Comparison of ENCODE assay signal across 8 cellular contexts in the genomic region with DNA sequence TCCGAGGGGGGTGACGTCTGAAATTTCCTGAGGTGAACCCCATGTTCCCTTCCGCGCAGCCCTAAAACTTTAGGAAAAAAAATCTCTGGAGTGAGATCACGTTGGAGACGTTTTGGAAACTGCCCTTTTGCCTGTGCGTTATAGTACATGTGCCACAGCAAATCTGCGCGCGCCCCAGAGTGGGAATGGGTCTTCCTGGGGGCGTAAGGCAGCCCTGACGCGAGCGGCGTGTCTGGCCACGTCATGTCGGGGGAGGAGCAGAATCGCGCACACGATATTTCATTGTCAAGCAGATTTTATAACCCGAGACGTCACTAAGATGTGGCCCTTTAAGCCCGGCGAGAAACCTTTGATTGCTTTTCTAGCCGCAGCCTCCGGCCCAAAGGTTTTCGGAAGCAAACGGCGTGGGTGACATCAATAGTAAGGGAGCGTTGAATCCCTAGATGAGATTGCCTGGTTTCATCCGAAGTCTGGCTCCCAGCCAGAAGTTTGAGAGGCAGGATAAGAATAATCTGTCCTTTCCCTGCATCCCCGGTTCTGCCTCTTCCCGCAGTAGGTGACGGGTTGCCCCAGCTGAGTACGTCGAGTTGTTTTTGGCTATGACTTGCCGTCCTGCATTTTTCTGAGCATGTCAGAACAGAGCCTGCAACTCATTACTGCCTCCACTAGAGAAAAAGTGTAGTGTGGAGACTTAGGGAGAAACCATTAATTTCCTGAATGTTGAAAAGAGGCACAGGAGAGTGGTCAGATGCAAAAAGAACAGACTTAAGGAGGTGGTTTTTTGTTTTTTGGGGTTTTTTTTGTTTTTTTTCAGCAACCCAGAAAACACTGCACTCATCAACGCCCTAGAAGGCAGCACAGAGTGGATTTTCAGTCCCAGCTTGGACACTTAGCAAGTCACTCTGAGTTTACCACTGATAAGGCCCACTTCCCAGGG. TPM values are rescaled to one million over a fixed set of nuclear protein-coding genes. Genes with fewer than 3 reads are reported as not detected.
A peak's percentile ranks its signal among the peaks of the same experiment; 100 is the strongest.
DNase-seq lines count a peak whose midpoint lies in the region; ATAC-seq and TF ChIP-seq lines count a peak whose summit lies in the region.

No MANE protein-coding gene starts in this region.

- H3K9me3 ChIP-seq in stomach smooth muscle (ENCODE audit: control insufficient read depth in 2 of 2, low read length in 2 of 2): no peaks in the 10 kb centered on the region

- H3K27me3 ChIP-seq in GM23338 (ENCODE audit: insufficient read depth): no peaks in the 10 kb centered on the region; the same call in 1 of the 2 replicates
- no peaks in the 10 kb centered on the region for H3K27me3 ChIP-seq in stomach smooth muscle (ENCODE audit: control insufficient read depth in 1 of 2, insufficient read depth in 2 of 2, low read length in 2 of 2)

- H3K4me1 ChIP-seq in GM23338 (ENCODE audit: insufficient read depth) (peaks cover 16% of the 10 kb centered on the region), stomach smooth muscle (ENCODE audit: control insufficient read depth, insufficient read depth, low read length) (peaks cover 36% of the 10 kb centered on the region)

- peaks cover 3% of the 10 kb centered on the region; the same call in 1 of the 3 replicates for H3K9me3 Mint-ChIP-seq in GM23338
- no peaks in the 10 kb centered on the region for H3K9me3 Mint-ChIP-seq in activated T-helper 2 cell treated with anti-CD3 and anti-CD28 coated beads, Interferon-gamma antibody, Interleukin-2, Interleukin-4, amounts not matched to agents 10 μg/mL and 5 μg/mL and 100 μg/mL, durations not matched to agents 14 hours and 24 hours and 36 hours
- H3K9me3 Mint-ChIP-seq in neural crest cell: no peaks in the 10 kb centered on the region

- peak overlapping the region; percentile 96 to 100 for H3K9ac ChIP-seq in stomach smooth muscle (ENCODE audit: low read length in 2 of 2)

- H3K9me2 ChIP-seq in GM23338 (ENCODE audit: insufficient read depth): no peaks in the 10 kb centered on the region; the same call in 1 of the 2 replicates

- TF ChIP-seq CTCF in GM23338 (conservative IDR thresholded peaks at IDR 0.05; ENCODE audit: low read depth in 2 of 2) (no peak), fibroblast of villous mesenchyme (IDR thresholded peaks at IDR 0.05; ENCODE audit: insufficient read depth, low read depth, low read length) (peak; percentile 23), neural crest cell (conservative IDR thresholded peaks at IDR 0.05) (peak; percentile 43)

- H3K4me1 Mint-ChIP-seq in GM23338 (peaks cover 23% of the 10 kb centered on the region), neural crest cell (peaks cover 53% of the 10 kb centered on the region)
- H3K4me1 Mint-ChIP-seq in activated T-helper 2 cell treated with anti-CD3 and anti-CD28 coated beads, Interferon-gamma antibody, Interleukin-2, Interleukin-4, amounts not matched to agents 10 μg/mL and 5 μg/mL and 100 μg/mL, durations not matched to agents 14 hours and 24 hours and 36 hours (ENCODE audit: low read depth): peaks cover 50% of the 10 kb centered on the region

- peak; percentile 95 for DNase-seq in ELF-1 (ENCODE audit: low read depth, low spot score)
- peak; percentile 95 for DNase-seq in GM23338 (ENCODE audit: low spot score)
- DNase-seq in LHCN-M2 (ENCODE audit: low read depth): peak; percentile 91
- DNase-seq in RKO (ENCODE audit: low spot score): peak; percentile 95
- DNase-seq in activated T-helper 2 cell treated with anti-CD3 and anti-CD28 coated beads, Interferon-gamma antibody, Interleukin-2, Interleukin-4, amounts not matched to agents 10 μg/mL and 5 μg/mL and 100 μg/mL, durations not matched to agents 14 hours and 24 hours and 36 hours (ENCODE audit: low spot score): peak; percentile 90
- peak; percentile 99 for DNase-seq in fibroblast of villous mesenchyme (ENCODE audit: low read depth)
- DNase-seq in neural crest cell (ENCODE audit: low read depth, low spot score): no peak

- peak; percentile 70 for ATAC-seq in GM23338

- H3K27ac Mint-ChIP-seq in GM23338: peak overlapping the region; percentile 100
- H3K27ac Mint-ChIP-seq in activated T-helper 2 cell treated with anti-CD3 and anti-CD28 coated beads, Interferon-gamma antibody, Interleukin-2, Interleukin-4, amounts not matched to agents 10 μg/mL and 5 μg/mL and 100 μg/mL, durations not matched to agents 14 hours and 24 hours and 36 hours: peak overlapping the region; percentile 95
- peak overlapping the region; percentile 100 for H3K27ac Mint-ChIP-seq in neural crest cell (ENCODE audit: unreplicated experiment)

- H3K4me3 ChIP-seq in GM23338 (peak overlapping the region; percentile 64), fibroblast of villous mesenchyme (ENCODE audit: low read depth, low read length) (peak overlapping the region; percentile 83), stomach smooth muscle (ENCODE audit: low read length in 2 of 2) (peak overlapping the region; percentile 93 to 98)

- H2AFZ ChIP-seq in GM23338: peak overlapping the region; percentile 53; the same call in 1 of the 2 replicates

- H3K27me3 Mint-ChIP-seq in GM23338 (ENCODE audit: insufficient read depth, low read depth, poor library complexity) (peaks cover 27% of the 10 kb centered on the region), neural crest cell (ENCODE audit: low read depth) (no peaks in the 10 kb centered on the region)
- no peaks in the 10 kb centered on the region for H3K27me3 Mint-ChIP-seq in activated T-helper 2 cell treated with anti-CD3 and anti-CD28 coated beads, Interferon-gamma antibody, Interleukin-2, Interleukin-4, amounts not matched to agents 10 μg/mL and 5 μg/mL and 100 μg/mL, durations not matched to agents 14 hours and 24 hours and 36 hours (ENCODE audit: low read depth)

- no peaks in the 10 kb centered on the region for H4K20me1 ChIP-seq in GM23338 (replicated peaks; ENCODE audit: insufficient read depth)

- H3K4me3 Mint-ChIP-seq in GM23338 (peak overlapping the region; percentile 87), neural crest cell (peak overlapping the region; percentile 90)
- H3K4me3 Mint-ChIP-seq in activated T-helper 2 cell treated with anti-CD3 and anti-CD28 coated beads, Interferon-gamma antibody, Interleukin-2, Interleukin-4, amounts not matched to agents 10 μg/mL and 5 μg/mL and 100 μg/mL, durations not matched to agents 14 hours and 24 hours and 36 hours (ENCODE audit: low read depth): peak overlapping the region; percentile 93

- H3K36me3 Mint-ChIP-seq in GM23338 (ENCODE audit: low read depth): peaks cover 4% of the 10 kb centered on the region; the same call in 1 of the 3 replicates
- H3K36me3 Mint-ChIP-seq in activated T-helper 2 cell treated with anti-CD3 and anti-CD28 coated beads, Interferon-gamma antibody, Interleukin-2, Interleukin-4, amounts not matched to agents 10 μg/mL and 5 μg/mL and 100 μg/mL, durations not matched to agents 14 hours and 24 hours and 36 hours (ENCODE audit: low read depth): peaks cover 12% of the 10 kb centered on the region
- no peaks in the 10 kb centered on the region for H3K36me3 Mint-ChIP-seq in neural crest cell (ENCODE audit: low read depth)

- no peaks in the 10 kb centered on the region; the same call in 1 of the 2 replicates for H3K79me2 ChIP-seq in GM23338 (replicated peaks; ENCODE audit: insufficient read depth)

- H3K4me2 ChIP-seq in GM23338: peak overlapping the region; percentile 84

- peaks cover 10% of the 10 kb centered on the region for H3F3A ChIP-seq in GM23338 (replicated peaks; ENCODE audit: low read depth)

- peak overlapping the region; percentile 89 for H3K27ac ChIP-seq in GM23338 (ENCODE audit: low read depth)
- peak overlapping the region; percentile 99 for H3K27ac ChIP-seq in stomach smooth muscle (ENCODE audit: low read length)

- intact Hi-C loops in activated T-helper 2 cell treated with anti-CD3 and anti-CD28 coated beads, Interferon-gamma antibody, Interleukin-2, Interleukin-4, amounts not matched to agents 10 μg/mL and 5 μg/mL and 100 μg/mL, durations not matched to agents 14 hours and 24 hours and 36 hours (cut with micrococcal nuclease): loop anchor here (1.0 to 2.0 kb wide), 3 partner anchors 18 to 379 kb away; a partner anchor contains a TSS

- no peaks in the 10 kb centered on the region for H3K36me3 ChIP-seq in GM23338 (ENCODE audit: insufficient read depth)
- H3K36me3 ChIP-seq in stomach smooth muscle (ENCODE audit: control insufficient read depth in 2 of 2, insufficient read depth in 2 of 2, low read length in 2 of 2): no peaks in the 10 kb centered on the region

RNA-seq across cellular contexts. Expression of a gene that starts 0.8 kb away (rescaled TPM):
- total RNA-seq in GM23338 (2014; rRNA removed; shearing (Covaris generic)): 8.1 and 11.2 TPM in 2 replicates
- polyA plus RNA-seq in GM23338 (2016; fragmentation: Nextera tagmentation; extraction: Ambion mirVana): 22.2 and 25.0 TPM in 2 replicates
- total RNA-seq in LHCN-M2 (2014; rRNA removed) (8.0 and 9.1 TPM in 2 replicates), fibroblast of villous mesenchyme (6.4 and 8.2 TPM in 2 replicates), neural crest cell (33.8 and 37.0 TPM in 2 replicates)
- 65.2 TPM for polyA plus RNA-seq in LHCN-M2 (2012)
- total RNA-seq in activated T-helper 2 cell treated with anti-CD3 and anti-CD28 coated beads, Interferon-gamma antibody, Interleukin-2, Interleukin-4, amounts not matched to agents 10 μg/mL and 5 μg/mL and 100 μg/mL, durations not matched to agents 14 hours and 24 hours and 36 hours: 44.7 and 44.8 TPM in 2 replicates

RNA-seq across cellular contexts. Expression of a gene that starts 18.6 kb away (rescaled TPM):
- 29.6 and 31.8 TPM in 2 replicates for total RNA-seq in GM23338 (2014; rRNA removed; shearing (Covaris generic))
- 6.5 and 7.0 TPM in 2 replicates for polyA plus RNA-seq in GM23338 (2016; fragmentation: Nextera tagmentation; extraction: Ambion mirVana)
- 94.5 and 141 TPM in 2 replicates for total RNA-seq in LHCN-M2 (2014; rRNA removed)
- polyA plus RNA-seq in LHCN-M2 (2012): 60.8 TPM
- total RNA-seq in activated T-helper 2 cell treated with anti-CD3 and anti-CD28 coated beads, Interferon-gamma antibody, Interleukin-2, Interleukin-4, amounts not matched to agents 10 μg/mL and 5 μg/mL and 100 μg/mL, durations not matched to agents 14 hours and 24 hours and 36 hours: 23.6 and 25.3 TPM in 2 replicates
- total RNA-seq in fibroblast of villous mesenchyme: 52.2 and 54.1 TPM in 2 replicates
- 17.1 and 18.5 TPM in 2 replicates for total RNA-seq in neural crest cell

RNA-seq across cellular contexts. Expression of a gene that starts 24.3 kb away (rescaled TPM):
- 28.7 and 29.0 TPM in 2 replicates for total RNA-seq in GM23338 (2014; rRNA removed; shearing (Covaris generic))
- 11.0 and 13.2 TPM in 2 replicates for polyA plus RNA-seq in GM23338 (2016; fragmentation: Nextera tagmentation; extraction: Ambion mirVana)
- total RNA-seq in LHCN-M2 (2014; rRNA removed) (21.6 and 24.5 TPM in 2 replicates), fibroblast of villous mesenchyme (26.7 and 28.9 TPM in 2 replicates), neural crest cell (63.3 and 65.1 TPM in 2 replicates)
- polyA plus RNA-seq in LHCN-M2 (2012): 19.5 TPM
- total RNA-seq in activated T-helper 2 cell treated with anti-CD3 and anti-CD28 coated beads, Interferon-gamma antibody, Interleukin-2, Interleukin-4, amounts not matched to agents 10 μg/mL and 5 μg/mL and 100 μg/mL, durations not matched to agents 14 hours and 24 hours and 36 hours: 30.4 and 30.6 TPM in 2 replicates

RNA-seq across cellular contexts. Expression of a gene that starts 33.2 kb away (rescaled TPM):
- total RNA-seq in GM23338 (2014; rRNA removed; shearing (Covaris generic)): 196 and 211 TPM in 2 replicates
- polyA plus RNA-seq in GM23338 (2016; fragmentation: Nextera tagmentation; extraction: Ambion mirVana): 108 and 117 TPM in 2 replicates
- 325 and 337 TPM in 2 replicates for total RNA-seq in LHCN-M2 (2014; rRNA removed)
- 407 TPM for polyA plus RNA-seq in LHCN-M2 (2012)
- 55.4 and 56.1 TPM in 2 replicates for total RNA-seq in activated T-helper 2 cell treated with anti-CD3 and anti-CD28 coated beads, Interferon-gamma antibody, Interleukin-2, Interleukin-4, amounts not matched to agents 10 μg/mL and 5 μg/mL and 100 μg/mL, durations not matched to agents 14 hours and 24 hours and 36 hours
- 255 and 330 TPM in 2 replicates for total RNA-seq in fibroblast of villous mesenchyme
- 90.3 and 92.9 TPM in 2 replicates for total RNA-seq in neural crest cell

RNA-seq across cellular contexts. Expression of a gene that starts 37.2 kb away (rescaled TPM):
- total RNA-seq in GM23338 (2014; rRNA removed; shearing (Covaris generic)): 296 and 392 TPM in 2 replicates
- 562 and 617 TPM in 2 replicates for polyA plus RNA-seq in GM23338 (2016; fragmentation: Nextera tagmentation; extraction: Ambion mirVana)
- 164 and 175 TPM in 2 replicates for total RNA-seq in LHCN-M2 (2014; rRNA removed)
- polyA plus RNA-seq in LHCN-M2 (2012): 188 TPM
- total RNA-seq in activated T-helper 2 cell treated with anti-CD3 and anti-CD28 coated beads, Interferon-gamma antibody, Interleukin-2, Interleukin-4, amounts not matched to agents 10 μg/mL and 5 μg/mL and 100 μg/mL, durations not matched to agents 14 hours and 24 hours and 36 hours: 169 and 178 TPM in 2 replicates
- total RNA-seq in fibroblast of villous mesenchyme: 57.7 and 68.2 TPM in 2 replicates
- 211 and 217 TPM in 2 replicates for total RNA-seq in neural crest cell

Comparison
In these comparisons a context has a peak if more than half of its experiments do, and no peak if none do; other contexts are left out.
1. CTCF ChIP-seq: peak in fibroblast of villous mesenchyme (single experiment) and neural crest cell (single experiment); none in GM23338 (0 of 2).
2. Peak in every context shown above with its lines, with median percentiles within 50 percentile points of each other: H3K4me3 ChIP-seq, H3K27ac Mint-ChIP-seq and H3K4me3 Mint-ChIP-seq.